8 cellular contexts compared by ENCODE assay signal in the genomic region with DNA sequence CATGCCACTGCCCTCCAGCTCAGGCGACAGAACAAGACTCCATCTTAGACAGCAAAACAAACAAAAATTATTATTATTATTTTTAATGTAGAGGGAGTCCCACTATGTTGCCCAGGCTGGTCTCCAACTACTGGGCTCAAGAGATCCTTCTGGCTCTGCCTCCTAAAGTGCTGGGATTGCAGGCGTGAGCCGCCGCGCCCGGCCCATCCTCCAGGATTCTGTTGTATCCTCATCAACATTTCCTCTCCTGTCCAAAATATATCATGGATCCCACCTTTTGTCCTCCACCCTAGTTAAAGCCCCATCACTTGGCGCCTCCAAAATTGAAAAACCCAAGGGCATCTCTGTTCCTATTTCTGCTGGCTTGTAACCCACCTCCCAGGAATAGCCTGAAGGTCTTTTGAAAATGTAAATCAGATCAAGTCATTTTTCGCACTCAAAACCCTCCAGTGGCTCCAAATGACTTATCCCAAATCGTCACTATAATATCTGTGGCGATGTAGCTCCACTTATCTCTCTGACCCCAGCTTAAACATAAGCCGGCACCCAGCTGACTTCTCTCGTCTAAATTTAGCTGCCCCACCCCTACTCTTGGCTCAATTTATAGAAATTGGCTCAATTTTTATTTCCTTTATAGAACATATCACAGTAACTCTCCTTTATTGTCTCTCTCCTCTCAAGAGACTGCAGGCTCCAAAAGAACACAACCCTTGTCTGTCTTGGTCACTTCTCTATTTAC. TPM values are rescaled to one million over a fixed set of nuclear protein-coding genes. Genes with fewer than 3 reads are reported as not detected.
DNase-seq lines count a peak whose midpoint lies in the region; ATAC-seq and TF ChIP-seq lines count a peak whose summit lies in the region.

No MANE protein-coding gene starts in this region.

- peaks cover 4% of the 10 kb centered on the region for H3K36me3 Mint-ChIP-seq in CD4-positive, CD25-positive, alpha-beta regulatory T cell
- peaks cover 9% of the 10 kb centered on the region for H3K36me3 Mint-ChIP-seq in neural progenitor cell

- no peak overlapping the region for H3K9ac ChIP-seq in KMS-11
- H3K9ac ChIP-seq in neural progenitor cell, result no peak overlapping the region

- H3K4me1 ChIP-seq in CD4-positive, CD25-positive, alpha-beta regulatory T cell (ENCODE audit: control insufficient read depth, insufficient read depth, low read length, poor library complexity, severe bottlenecking), result peaks cover 33% of the 10 kb centered on the region
- H3K4me1 ChIP-seq in KMS-11 (ENCODE audit: low read depth, poor library complexity, severe bottlenecking), result peaks cover 15% of the 10 kb centered on the region
- H3K4me1 ChIP-seq in ectodermal cell (ENCODE audit: control insufficient read depth, insufficient read depth, low read length), result no peaks in the 10 kb centered on the region
- H3K4me1 ChIP-seq in neural progenitor cell, result peaks cover 5% of the 10 kb centered on the region

- H4K20me1 ChIP-seq in KMS-11 (ENCODE audit: insufficient read depth) (no peaks in the 10 kb centered on the region), neural progenitor cell (ENCODE audit: low read depth) (peaks cover 12% of the 10 kb centered on the region)

- H3K27me3 Mint-ChIP-seq in CD4-positive, CD25-positive, alpha-beta regulatory T cell, result no peaks in the 10 kb centered on the region
- H3K27me3 Mint-ChIP-seq in neural progenitor cell (ENCODE audit: insufficient read depth, low read depth), result peaks cover 2% of the 10 kb centered on the region

- peak overlapping the region; percentile 28; the same call in 1 of the 2 replicates for H3K4me2 ChIP-seq in KMS-11
- H3K4me2 ChIP-seq in neural progenitor cell, result peak overlapping the region; percentile 33

- peaks cover 17 to 54% (median 25%) of the 10 kb centered on the region in 4 donors for H3K4me1 Mint-ChIP-seq in CD4-positive, CD25-positive, alpha-beta regulatory T cell
- peaks cover 24% of the 10 kb centered on the region for H3K4me1 Mint-ChIP-seq in neural progenitor cell

- no peaks in the 10 kb centered on the region for H3K36me3 ChIP-seq in CD4-positive, CD25-positive, alpha-beta regulatory T cell (ENCODE audit: control insufficient read depth, insufficient read depth, low read length)
- no peaks in the 10 kb centered on the region for H3K36me3 ChIP-seq in KMS-11 (ENCODE audit: insufficient read depth)
- peaks cover 9% of the 10 kb centered on the region for H3K36me3 ChIP-seq in ectodermal cell (ENCODE audit: control insufficient read depth, insufficient read depth, low read length)
- no peaks in the 10 kb centered on the region for H3K36me3 ChIP-seq in neural progenitor cell

- DNase-seq in CD4-positive, CD25-positive, alpha-beta regulatory T cell, result no peak
- DNase-seq in neural progenitor cell (ENCODE audit: low spot score) (no peak), NK-92 (lab: John Stamatoyannopoulos, UW; ENCODE audit: unreplicated experiment) (no peak), mesenteric fat pad (ENCODE audit: low spot score) (no peak)

- H3K79me2 ChIP-seq in KMS-11 (ENCODE audit: insufficient read depth, low read depth) (no peaks in the 10 kb centered on the region), neural progenitor cell (ENCODE audit: low read depth) (peaks cover 12% of the 10 kb centered on the region)

- no peaks in the 10 kb centered on the region for H3K27me3 ChIP-seq in CD4-positive, CD25-positive, alpha-beta regulatory T cell (ENCODE audit: control insufficient read depth, insufficient read depth, low read length)
- no peaks in the 10 kb centered on the region; the same call in 1 of the 2 replicates for H3K27me3 ChIP-seq in KMS-11 (ENCODE audit: insufficient read depth, low read depth)
- H3K27me3 ChIP-seq in ectodermal cell (ENCODE audit: control insufficient read depth, insufficient read depth, low read length, poor library complexity, severe bottlenecking), result no peaks in the 10 kb centered on the region
- H3K27me3 ChIP-seq in neural progenitor cell, result no peaks in the 10 kb centered on the region

- no peaks in the 10 kb centered on the region for H3K9me3 Mint-ChIP-seq in CD4-positive, CD25-positive, alpha-beta regulatory T cell
- no peaks in the 10 kb centered on the region for H3K9me3 Mint-ChIP-seq in neural progenitor cell

- TF ChIP-seq CTCF in KMS-11 (conservative IDR thresholded peaks at IDR 0.05; ENCODE audit: low read depth, low read length) (no peak), neural progenitor cell (IDR thresholded peaks at IDR 0.05) (no peak)

- ATAC-seq in CD4-positive, CD25-positive, alpha-beta regulatory T cell (ENCODE audit: low read depth in 2 of 2), result no peak
- no peak for ATAC-seq in HG02642 (IDR thresholded peaks at IDR 0.05; ENCODE audit: poor library complexity, unreplicated experiment)
- ATAC-seq in HG03378 (IDR thresholded peaks at IDR 0.05; ENCODE audit: unreplicated experiment), result no peak

- H3F3A ChIP-seq in neural progenitor cell (ENCODE audit: low read depth), result peaks cover 26% of the 10 kb centered on the region

- H3K27ac ChIP-seq in CD4-positive, CD25-positive, alpha-beta regulatory T cell (ENCODE audit: insufficient read depth, low read length, poor library complexity, severe bottlenecking), result peak overlapping the region; percentile 96
- H3K27ac ChIP-seq in KMS-11 (no peak overlapping the region), ectodermal cell (ENCODE audit: insufficient read depth, low read depth, low read length, poor library complexity, severe bottlenecking) (no peak overlapping the region), neural progenitor cell (no peak overlapping the region)

- H3K4me3 ChIP-seq in CD4-positive, CD25-positive, alpha-beta regulatory T cell (ENCODE audit: low read depth, low read length), result no peak overlapping the region
- H3K4me3 ChIP-seq in KMS-11 (IDR thresholded peaks at IDR 0.05; ENCODE audit: insufficient read depth, low read depth, low read length), result no peak overlapping the region
- peak overlapping the region; percentile 56 for H3K4me3 ChIP-seq in ectodermal cell (ENCODE audit: insufficient read depth, low read depth, low read length)
- peak overlapping the region; percentile 80 for H3K4me3 ChIP-seq in neural progenitor cell

- H3K4me3 Mint-ChIP-seq in CD4-positive, CD25-positive, alpha-beta regulatory T cell, result peak overlapping the region in 3 of 4 donors; percentile 89 to 93 (median 89)
- peak overlapping the region; percentile 90 for H3K4me3 Mint-ChIP-seq in neural progenitor cell

- H2AFZ ChIP-seq in KMS-11 (ENCODE audit: low read depth) (no peak overlapping the region), neural progenitor cell (replicated peaks) (no peak overlapping the region)

- H3K9me3 ChIP-seq in CD4-positive, CD25-positive, alpha-beta regulatory T cell (ENCODE audit: control insufficient read depth in 2 of 2, low read length in 2 of 2), result no peaks in the 10 kb centered on the region
- no peaks in the 10 kb centered on the region for H3K9me3 ChIP-seq in ectodermal cell (ENCODE audit: control insufficient read depth, low read length)
- no peaks in the 10 kb centered on the region for H3K9me3 ChIP-seq in neural progenitor cell (ENCODE audit: low read depth)

- peak overlapping the region in 2 of 3 donors; percentile 98 for H3K27ac Mint-ChIP-seq in CD4-positive, CD25-positive, alpha-beta regulatory T cell
- no peak overlapping the region for H3K27ac Mint-ChIP-seq in neural progenitor cell

- 92 to 93% methylated on average over 11 to 12 of the region's 12 CpGs for WGBS in ectodermal cell, 2 experiments

RNA-seq across cellular contexts. Expression of gene ZNF784, which starts 1.1 kb away (rescaled TPM):
- total RNA-seq in CD4-positive, CD25-positive, alpha-beta regulatory T cell, result 11.1 TPM
- 1 to 10 TPM; 1.0 to 2.4 (median 1.6) TPM for polyA plus RNA-seq in CD4-positive, CD25-positive, alpha-beta regulatory T cell
- polyA plus RNA-seq in ectodermal cell (2013, experiment 1 of 4), result 11.8 TPM
- 13.0 TPM for polyA plus RNA-seq in ectodermal cell (2013, experiment 2 of 4)
- polyA plus RNA-seq in ectodermal cell (2013, experiment 3 of 4), result 12.9 TPM
- polyA plus RNA-seq in ectodermal cell (2013, experiment 4 of 4), result 13.6 TPM
- total RNA-seq in neural progenitor cell (ENCODE audit: low replicate concordance) (3.9 and 12.5 TPM in 2 replicates), mesenteric fat pad (4.5 TPM)

RNA-seq across cellular contexts. Expression of gene ZNF580, which starts 17.5 kb away (rescaled TPM):
- total RNA-seq in CD4-positive, CD25-positive, alpha-beta regulatory T cell, result 30.8 TPM
- 10 to 100 TPM; 14.3 to 18.9 (median 16.0) TPM for polyA plus RNA-seq in CD4-positive, CD25-positive, alpha-beta regulatory T cell
- polyA plus RNA-seq in ectodermal cell (2013, experiment 1 of 4), result 45.3 TPM
- 44.3 TPM for polyA plus RNA-seq in ectodermal cell (2013, experiment 2 of 4)
- polyA plus RNA-seq in ectodermal cell (2013, experiment 3 of 4), result 41.1 TPM
- 44.7 TPM for polyA plus RNA-seq in ectodermal cell (2013, experiment 4 of 4)
- total RNA-seq in neural progenitor cell (ENCODE audit: low replicate concordance) (2.8 and 13.4 TPM in 2 replicates), mesenteric fat pad (39.6 TPM)

RNA-seq across cellular contexts. Expression of gene ZNF865, which starts 17.9 kb away (rescaled TPM):
- total RNA-seq in CD4-positive, CD25-positive, alpha-beta regulatory T cell, result 12.8 TPM
- polyA plus RNA-seq in CD4-positive, CD25-positive, alpha-beta regulatory T cell, result under 1 TPM; 0.05 to 0.13 (median 0.10) TPM
- polyA plus RNA-seq in ectodermal cell (2013, experiment 1 of 4), result 11.1 TPM
- polyA plus RNA-seq in ectodermal cell (2013, experiment 2 of 4), result 12.0 TPM
- polyA plus RNA-seq in ectodermal cell (2013, experiment 3 of 4), result 13.7 TPM
- polyA plus RNA-seq in ectodermal cell (2013, experiment 4 of 4), result 14.1 TPM
- 0.49 and 4.5 TPM in 2 replicates for total RNA-seq in neural progenitor cell (ENCODE audit: low replicate concordance)
- 12.0 TPM for total RNA-seq in mesenteric fat pad

RNA-seq across cellular contexts. Expression of gene ZNF581, which starts 20.1 kb away (rescaled TPM):
- 23.7 TPM for total RNA-seq in CD4-positive, CD25-positive, alpha-beta regulatory T cell
- polyA plus RNA-seq in CD4-positive, CD25-positive, alpha-beta regulatory T cell, result 10 to 100 TPM; 26.5 to 36.6 (median 35.1) TPM
- polyA plus RNA-seq in ectodermal cell (2013, experiment 1 of 4), result 41.1 TPM
- 40.1 TPM for polyA plus RNA-seq in ectodermal cell (2013, experiment 2 of 4)
- 41.4 TPM for polyA plus RNA-seq in ectodermal cell (2013, experiment 3 of 4)
- 45.9 TPM for polyA plus RNA-seq in ectodermal cell (2013, experiment 4 of 4)
- 12.2 and 32.4 TPM in 2 replicates for total RNA-seq in neural progenitor cell (ENCODE audit: low replicate concordance)
- total RNA-seq in mesenteric fat pad, result 11.3 TPM

RNA-seq across cellular contexts. Expression of gene ZNF524, which starts 23.2 kb away (rescaled TPM):
- total RNA-seq in CD4-positive, CD25-positive, alpha-beta regulatory T cell, result 13.7 TPM
- polyA plus RNA-seq in CD4-positive, CD25-positive, alpha-beta regulatory T cell, result 10 to 100 TPM; 38.5 to 53.7 (median 44.5) TPM
- 6.8 TPM for polyA plus RNA-seq in ectodermal cell (2013, experiment 1 of 4)
- polyA plus RNA-seq in ectodermal cell (2013, experiment 2 of 4), result 5.1 TPM
- polyA plus RNA-seq in ectodermal cell (2013, experiment 3 of 4), result 4.3 TPM
- 4.6 TPM for polyA plus RNA-seq in ectodermal cell (2013, experiment 4 of 4)
- total RNA-seq in neural progenitor cell (ENCODE audit: low replicate concordance), result 3.2 and 5.4 TPM in 2 replicates
- 19.1 TPM for total RNA-seq in mesenteric fat pad

Comparison
In these comparisons a context has a peak if more than half of its experiments do, and no peak if none do; other contexts are left out.
1. H3K4me3 ChIP-seq: peak in ectodermal cell (single experiment) and neural progenitor cell (single experiment); none in CD4-positive, CD25-positive, alpha-beta regulatory T cell (single experiment) and KMS-11 (single experiment).